2 cellular contexts compared by ENCODE assay signal in the genomic region with DNA sequence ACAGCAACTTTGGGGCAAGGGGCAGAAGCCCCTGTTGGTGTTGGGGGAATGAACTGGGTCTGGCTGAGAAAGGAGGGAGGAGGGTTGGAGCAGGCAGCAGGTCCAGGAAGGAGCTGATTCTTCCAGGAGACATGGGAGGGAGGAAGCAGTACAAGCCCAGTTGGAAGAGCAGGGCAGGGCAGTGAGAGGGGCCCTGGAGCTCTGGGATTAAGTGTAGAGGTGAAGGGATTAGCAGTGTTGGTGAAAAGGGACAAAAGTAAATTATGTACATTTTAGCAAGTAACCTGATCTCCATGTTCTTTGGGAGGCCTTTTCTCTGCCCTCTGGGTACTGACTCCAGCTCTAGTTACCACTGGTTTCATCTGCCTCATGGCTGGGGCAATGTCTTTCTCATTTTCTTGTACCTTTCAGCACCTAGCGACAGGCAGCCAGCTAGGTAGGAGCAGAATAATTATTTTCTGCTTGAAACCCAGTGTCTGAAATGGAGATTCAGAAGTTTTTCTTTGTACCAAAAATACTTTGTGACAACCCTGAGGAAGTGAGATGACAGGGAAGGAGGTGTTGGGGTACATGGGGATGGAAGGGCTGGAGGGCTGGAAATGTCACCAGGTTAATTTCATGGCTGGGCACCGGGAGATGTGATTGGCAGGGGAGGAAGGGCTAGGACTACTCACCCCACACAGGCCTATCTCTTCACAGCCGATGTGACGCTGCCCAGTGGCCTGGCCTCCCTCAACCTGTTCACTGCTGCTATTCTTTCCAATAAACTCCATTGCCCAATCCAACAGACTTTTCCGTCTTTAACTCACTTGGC.
TF ChIP-seq lines count a peak whose summit lies in the region.

No MANE protein-coding gene starts in this region.

TF ChIP-seq in GM23338, 12 proteins besides CTCF, POLR2A, EP300 and RAD21 (continued from another document and continues in another):
- no peak for TF ChIP-seq ZNF462 (CRISPR knock-in tag; IDR thresholded peaks at IDR 0.05)
- TF ChIP-seq ZNF331 (CRISPR knock-in tag; IDR thresholded peaks at IDR 0.05; ENCODE audit: low read depth): no peak
- TF ChIP-seq POLR2AphosphoS5 (IDR thresholded peaks at IDR 0.05; ENCODE audit: low read depth): no peak
- no peak for TF ChIP-seq REST (IDR thresholded peaks at IDR 0.05; ENCODE audit: unreplicated experiment)
- TF ChIP-seq EZH2 (IDR thresholded peaks at IDR 0.05; ENCODE audit: low read depth, unreplicated experiment): no peak
- TF ChIP-seq ETS1 (IDR thresholded peaks at IDR 0.05): no peak
- no peak for TF ChIP-seq NANOG (IDR thresholded peaks at IDR 0.05; ENCODE audit: borderline replicate concordance)

TF ChIP-seq in WTC11, 78 proteins besides CTCF, POLR2A, EP300 and RAD21 (continued from another document):
- TF ChIP-seq, protein P1, sequence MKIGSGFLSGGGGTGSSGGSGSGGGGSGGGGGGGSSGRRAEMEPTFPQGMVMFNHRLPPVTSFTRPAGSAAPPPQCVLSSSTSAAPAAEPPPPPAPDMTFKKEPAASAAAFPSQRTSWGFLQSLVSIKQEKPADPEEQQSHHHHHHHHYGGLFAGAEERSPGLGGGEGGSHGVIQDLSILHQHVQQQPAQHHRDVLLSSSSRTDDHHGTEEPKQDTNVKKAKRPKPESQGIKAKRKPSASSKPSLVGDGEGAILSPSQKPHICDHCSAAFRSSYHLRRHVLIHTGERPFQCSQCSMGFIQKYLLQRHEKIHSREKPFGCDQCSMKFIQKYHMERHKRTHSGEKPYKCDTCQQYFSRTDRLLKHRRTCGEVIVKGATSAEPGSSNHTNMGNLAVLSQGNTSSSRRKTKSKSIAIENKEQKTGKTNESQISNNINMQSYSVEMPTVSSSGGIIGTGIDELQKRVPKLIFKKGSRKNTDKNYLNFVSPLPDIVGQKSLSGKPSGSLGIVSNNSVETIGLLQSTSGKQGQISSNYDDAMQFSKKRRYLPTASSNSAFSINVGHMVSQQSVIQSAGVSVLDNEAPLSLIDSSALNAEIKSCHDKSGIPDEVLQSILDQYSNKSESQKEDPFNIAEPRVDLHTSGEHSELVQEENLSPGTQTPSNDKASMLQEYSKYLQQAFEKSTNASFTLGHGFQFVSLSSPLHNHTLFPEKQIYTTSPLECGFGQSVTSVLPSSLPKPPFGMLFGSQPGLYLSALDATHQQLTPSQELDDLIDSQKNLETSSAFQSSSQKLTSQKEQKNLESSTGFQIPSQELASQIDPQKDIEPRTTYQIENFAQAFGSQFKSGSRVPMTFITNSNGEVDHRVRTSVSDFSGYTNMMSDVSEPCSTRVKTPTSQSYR (CRISPR knock-in tag; IDR thresholded peaks at IDR 0.05): no peak
- TF ChIP-seq, protein P2, sequence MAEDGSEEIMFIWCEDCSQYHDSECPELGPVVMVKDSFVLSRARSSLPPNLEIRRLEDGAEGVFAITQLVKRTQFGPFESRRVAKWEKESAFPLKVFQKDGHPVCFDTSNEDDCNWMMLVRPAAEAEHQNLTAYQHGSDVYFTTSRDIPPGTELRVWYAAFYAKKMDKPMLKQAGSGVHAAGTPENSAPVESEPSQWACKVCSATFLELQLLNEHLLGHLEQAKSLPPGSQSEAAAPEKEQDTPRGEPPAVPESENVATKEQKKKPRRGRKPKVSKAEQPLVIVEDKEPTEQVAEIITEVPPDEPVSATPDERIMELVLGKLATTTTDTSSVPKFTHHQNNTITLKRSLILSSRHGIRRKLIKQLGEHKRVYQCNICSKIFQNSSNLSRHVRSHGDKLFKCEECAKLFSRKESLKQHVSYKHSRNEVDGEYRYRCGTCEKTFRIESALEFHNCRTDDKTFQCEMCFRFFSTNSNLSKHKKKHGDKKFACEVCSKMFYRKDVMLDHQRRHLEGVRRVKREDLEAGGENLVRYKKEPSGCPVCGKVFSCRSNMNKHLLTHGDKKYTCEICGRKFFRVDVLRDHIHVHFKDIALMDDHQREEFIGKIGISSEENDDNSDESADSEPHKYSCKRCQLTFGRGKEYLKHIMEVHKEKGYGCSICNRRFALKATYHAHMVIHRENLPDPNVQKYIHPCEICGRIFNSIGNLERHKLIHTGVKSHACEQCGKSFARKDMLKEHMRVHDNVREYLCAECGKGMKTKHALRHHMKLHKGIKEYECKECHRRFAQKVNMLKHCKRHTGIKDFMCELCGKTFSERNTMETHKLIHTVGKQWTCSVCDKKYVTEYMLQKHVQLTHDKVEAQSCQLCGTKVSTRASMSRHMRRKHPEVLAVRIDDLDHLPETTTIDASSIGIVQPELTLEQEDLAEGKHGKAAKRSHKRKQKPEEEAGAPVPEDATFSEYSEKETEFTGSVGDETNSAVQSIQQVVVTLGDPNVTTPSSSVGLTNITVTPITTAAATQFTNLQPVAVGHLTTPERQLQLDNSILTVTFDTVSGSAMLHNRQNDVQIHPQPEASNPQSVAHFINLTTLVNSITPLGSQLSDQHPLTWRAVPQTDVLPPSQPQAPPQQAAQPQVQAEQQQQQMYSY (CRISPR knock-in tag; IDR thresholded peaks at IDR 0.05): no peak
- TF ChIP-seq E2F5 (CRISPR knock-in tag; IDR thresholded peaks at IDR 0.05) (no peak), AFF4 (CRISPR knock-in tag; IDR thresholded peaks at IDR 0.05; ENCODE audit: borderline replicate concordance) (no peak), ZNF232 (CRISPR knock-in tag; IDR thresholded peaks at IDR 0.05) (no peak), TEAD1 (CRISPR knock-in tag; IDR thresholded peaks at IDR 0.05) (no peak), ZNF512 (CRISPR knock-in tag; IDR thresholded peaks at IDR 0.05; ENCODE audit: borderline replicate concordance) (no peak), MXD4 (CRISPR knock-in tag; IDR thresholded peaks at IDR 0.05; ENCODE audit: borderline replicate concordance) (no peak), ATF1 (CRISPR knock-in tag; IDR thresholded peaks at IDR 0.05) (no peak)
- TF ChIP-seq, protein P3, sequence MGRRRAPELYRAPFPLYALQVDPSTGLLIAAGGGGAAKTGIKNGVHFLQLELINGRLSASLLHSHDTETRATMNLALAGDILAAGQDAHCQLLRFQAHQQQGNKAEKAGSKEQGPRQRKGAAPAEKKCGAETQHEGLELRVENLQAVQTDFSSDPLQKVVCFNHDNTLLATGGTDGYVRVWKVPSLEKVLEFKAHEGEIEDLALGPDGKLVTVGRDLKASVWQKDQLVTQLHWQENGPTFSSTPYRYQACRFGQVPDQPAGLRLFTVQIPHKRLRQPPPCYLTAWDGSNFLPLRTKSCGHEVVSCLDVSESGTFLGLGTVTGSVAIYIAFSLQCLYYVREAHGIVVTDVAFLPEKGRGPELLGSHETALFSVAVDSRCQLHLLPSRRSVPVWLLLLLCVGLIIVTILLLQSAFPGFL (CRISPR knock-in tag; IDR thresholded peaks at IDR 0.05; ENCODE audit: borderline replicate concordance): no peak
- TF ChIP-seq, protein P4, sequence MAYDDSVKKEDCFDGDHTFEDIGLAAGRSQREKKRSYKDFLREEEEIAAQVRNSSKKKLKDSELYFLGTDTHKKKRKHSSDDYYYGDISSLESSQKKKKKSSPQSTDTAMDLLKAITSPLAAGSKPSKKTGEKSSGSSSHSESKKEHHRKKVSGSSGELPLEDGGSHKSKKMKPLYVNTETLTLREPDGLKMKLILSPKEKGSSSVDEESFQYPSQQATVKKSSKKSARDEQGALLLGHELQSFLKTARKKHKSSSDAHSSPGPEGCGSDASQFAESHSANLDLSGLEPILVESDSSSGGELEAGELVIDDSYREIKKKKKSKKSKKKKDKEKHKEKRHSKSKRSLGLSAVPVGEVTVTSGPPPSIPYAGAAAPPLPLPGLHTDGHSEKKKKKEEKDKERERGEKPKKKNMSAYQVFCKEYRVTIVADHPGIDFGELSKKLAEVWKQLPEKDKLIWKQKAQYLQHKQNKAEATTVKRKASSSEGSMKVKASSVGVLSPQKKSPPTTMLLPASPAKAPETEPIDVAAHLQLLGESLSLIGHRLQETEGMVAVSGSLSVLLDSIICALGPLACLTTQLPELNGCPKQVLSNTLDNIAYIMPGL (CRISPR knock-in tag; IDR thresholded peaks at IDR 0.05): no peak
